ENCODE assay signal across 30 cellular contexts in the genomic region with DNA sequence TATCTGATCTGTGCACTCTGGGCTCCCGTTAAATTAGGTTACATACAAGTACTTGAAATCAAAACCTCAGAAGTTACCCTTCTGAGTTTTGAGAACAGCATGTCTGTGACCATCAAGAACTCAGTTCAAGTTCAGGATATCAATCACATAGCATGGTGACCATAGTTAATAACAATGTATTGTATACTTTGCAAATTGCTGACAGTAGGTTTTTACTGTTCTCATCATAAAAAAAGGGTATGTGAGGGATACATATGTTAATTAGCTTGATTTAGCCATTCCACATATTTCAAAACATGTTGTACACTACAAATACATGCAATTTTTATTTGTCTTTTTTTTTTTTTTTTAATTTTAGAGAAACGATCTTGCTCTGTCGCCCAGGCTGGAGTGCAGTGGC. TPM values are rescaled to one million over a fixed set of nuclear protein-coding genes. Genes with fewer than 3 reads are reported as not detected.
"Had no signal": no experiment of that assay in that cellular context is flagged by ENCODE, and none has a peak within 500 bp of the region (broad histone marks: within the 10 kb centered on the region; RNA-seq: fewer than 3 reads in every experiment).

No MANE protein-coding gene starts in this region.

- ATAC-seq: natural killer cell; psoas muscle; right cardiac atrium; sciatic nerve; stimulated activated memory B cell treated with anti-CD40 and anti-IgM and Interleukin-4, amounts not matched to agents 10 μg/mL and 1 μg/mL and 100 μg/mL, for 72 hours; stimulated activated naive CD8-positive, alpha-beta T cell treated with anti-CD3 and anti-CD28 coated beads, Interleukin-15, amount 100 ng/mL, for 72 hours; stimulated activated naive CD8-positive, alpha-beta T cell treated with anti-CD3 and anti-CD28 coated beads, Interleukin-15, Interleukin-2, amounts not matched to agents 100 U/mL and 50 U/mL, for 24 hours; upper lobe of right lung had no signal

- H3K4me3 ChIP-seq: neural progenitor cell, ovary, psoas muscle, skin epidermis, smooth muscle cell, spleen, suprapubic skin, testis, tibial artery, transverse colon, upper lobe of right lung, uterus had no signal

- H3K4me1 ChIP-seq: neural progenitor cell, suprapubic skin, testis, transverse colon, upper lobe of right lung, uterus had no signal

- H3K9me3 ChIP-seq: ovary, psoas muscle, spleen, suprapubic skin, testis, tibial artery, transverse colon, upper lobe of right lung, uterus had no signal

- H3K9ac ChIP-seq: neural progenitor cell, parathyroid adenoma had no signal

- H3K4me2 ChIP-seq: neural progenitor cell, smooth muscle cell had no signal

- H3K79me2 ChIP-seq: parathyroid adenoma had no signal

- DNase-seq: natural killer cell; occipital lobe; ovary; psoas muscle; right cardiac atrium; spleen; stimulated activated CD4-positive, alpha-beta T cell treated with anti-CD3 and anti-CD28 coated beads, Interleukin-12 subunit alpha, Interleukin-12 subunit beta, amount 100 ng/mL, for 4 hours; stimulated activated CD4-positive, alpha-beta T cell treated with anti-CD3 and anti-CD28 coated beads, Interleukin-1b, Interleukin-23, amount 100 ng/mL, for 48 hours; stimulated activated CD4-positive, alpha-beta T cell treated with anti-CD3 and anti-CD28 coated beads, Interleukin-4, amount 100 ng/mL, for 1 hour; stimulated activated CD4-positive, alpha-beta T cell treated with anti-CD3 and anti-CD28 coated beads, Interleukin-4, amount 100 ng/mL, for 4 hours; stimulated activated CD8-positive, alpha-beta memory T cell treated with anti-CD3 and anti-CD28 coated beads, Interleukin-4, amount 100 ng/mL, for 48 hours; stimulated activated naive CD4-positive, alpha-beta T cell; stimulated activated naive CD8-positive, alpha-beta T cell treated with anti-CD3 and anti-CD28 coated beads, Interleukin-15, amount 100 ng/mL, for 72 hours; stimulated activated naive CD8-positive, alpha-beta T cell treated with anti-CD3 and anti-CD28 coated beads, Interleukin-15, Interleukin-2, amounts not matched to agents 100 U/mL and 50 U/mL, for 24 hours; substantia nigra; testis; tibial artery; transverse colon; upper lobe of right lung; uterus had no signal

- H2AFZ ChIP-seq: neural progenitor cell, parathyroid adenoma had no signal

- H3K27me3 ChIP-seq: neural progenitor cell, ovary, spleen, suprapubic skin, testis, transverse colon, upper lobe of right lung, uterus had no signal

- H3K36me3 ChIP-seq: neural progenitor cell, ovary, spleen, tibial artery, transverse colon, upper lobe of right lung, uterus had no signal

- H3K27ac ChIP-seq: neural progenitor cell, ovary, parathyroid adenoma, psoas muscle, skin epidermis, spleen, suprapubic skin, testis, tibial artery, transverse colon, upper lobe of right lung, uterus had no signal

RNA-seq across cellular contexts. Expression of gene TMEM40, which starts 25.5 kb away (rescaled TPM):
- total RNA-seq: occipital lobe, osteoblast, progenitor cell of endocrine pancreas, sciatic nerve, transverse colon, upper lobe of right lung, uterus had no signal
- polyA plus RNA-seq: neural cell had no signal
